ENCODE assay signal across 17 cellular contexts in the genomic region with DNA sequence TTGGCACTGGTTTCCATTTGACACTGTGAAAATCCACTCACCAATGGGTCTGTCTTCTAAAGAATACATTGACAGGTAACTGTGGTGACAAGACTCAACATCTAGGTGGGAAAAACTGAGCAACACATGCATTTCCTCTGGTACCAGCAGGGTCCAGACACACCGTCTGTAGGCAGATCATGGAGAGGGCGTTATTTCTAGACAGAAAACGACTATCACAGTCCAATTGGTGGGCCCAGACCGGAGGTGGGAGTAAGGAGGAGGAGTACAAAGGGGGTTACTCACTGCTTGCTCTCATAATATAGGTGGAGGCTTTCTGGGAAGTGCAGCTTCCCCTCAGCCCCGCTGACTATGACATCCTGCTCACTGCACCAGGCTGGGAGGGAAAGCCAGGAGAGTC. TPM values are rescaled to one million over a fixed set of nuclear protein-coding genes. Genes with fewer than 3 reads are reported as not detected.
DNase-seq lines count a peak whose midpoint lies in the region; ATAC-seq and TF ChIP-seq lines count a peak whose summit lies in the region.
"Had no signal": no experiment of that assay in that cellular context is flagged by ENCODE, and none has a peak within 500 bp of the region (broad histone marks: within the 10 kb centered on the region; RNA-seq: fewer than 3 reads in every experiment).

No MANE protein-coding gene starts in this region.

- H3K36me3 Mint-ChIP-seq in activated naive CD4-positive, alpha-beta T cell treated with anti-CD3 and anti-CD28 coated beads, Interleukin-2, amount 50 U/mL, for 72 hours, result no peaks in the 10 kb centered on the region
- H3K36me3 Mint-ChIP-seq in stimulated activated effector memory CD8-positive, alpha-beta T cell treated with anti-CD3 and anti-CD28 coated beads, Interleukin-12 subunit alpha, Interleukin-12 subunit beta, amount 100 ng/mL, for 72 hours, result no peaks in the 10 kb centered on the region
- H3K36me3 Mint-ChIP-seq in CD14-positive monocyte, result no peaks in the 10 kb centered on the region
- H3K36me3 Mint-ChIP-seq: CD8-positive, alpha-beta T cell had no signal

- H3K9me3 Mint-ChIP-seq in activated naive CD4-positive, alpha-beta T cell treated with anti-CD3 and anti-CD28 coated beads, Interleukin-2, amount 50 U/mL, for 72 hours, result no peaks in the 10 kb centered on the region
- no peaks in the 10 kb centered on the region for H3K9me3 Mint-ChIP-seq in stimulated activated effector memory CD8-positive, alpha-beta T cell treated with anti-CD3 and anti-CD28 coated beads, Interleukin-12 subunit alpha, Interleukin-12 subunit beta, amount 100 ng/mL, for 72 hours
- no peaks in the 10 kb centered on the region for H3K9me3 Mint-ChIP-seq in CD14-positive monocyte
- H3K9me3 Mint-ChIP-seq: CD8-positive, alpha-beta T cell; GM23338 had no signal

- H3K4me1 Mint-ChIP-seq in stimulated activated effector memory CD8-positive, alpha-beta T cell treated with anti-CD3 and anti-CD28 coated beads, Interleukin-12 subunit alpha, Interleukin-12 subunit beta, amount 100 ng/mL, for 72 hours, result no peaks in the 10 kb centered on the region
- H3K4me1 Mint-ChIP-seq in CD14-positive monocyte, result no peaks in the 10 kb centered on the region

- ATAC-seq in activated naive CD4-positive, alpha-beta T cell treated with anti-CD3 and anti-CD28 coated beads, Interleukin-2, amount 50 U/mL, for 72 hours, result peak; percentile 20 to 76
- peak; percentile 42 for ATAC-seq in stimulated activated effector memory CD8-positive, alpha-beta T cell treated with anti-CD3 and anti-CD28 coated beads, Interleukin-12 subunit alpha, Interleukin-12 subunit beta, amount 100 ng/mL, for 72 hours
- no peak for ATAC-seq in GM19324 (IDR thresholded peaks at IDR 0.05; ENCODE audit: low FRiP score, unreplicated experiment)
- ATAC-seq: CD8-positive, alpha-beta T cell; GM23338; HCT116 had no signal

- no peak overlapping the region for H3K27ac Mint-ChIP-seq in activated naive CD4-positive, alpha-beta T cell treated with anti-CD3 and anti-CD28 coated beads, Interleukin-2, amount 50 U/mL, for 72 hours
- H3K27ac Mint-ChIP-seq in stimulated activated effector memory CD8-positive, alpha-beta T cell treated with anti-CD3 and anti-CD28 coated beads, Interleukin-12 subunit alpha, Interleukin-12 subunit beta, amount 100 ng/mL, for 72 hours, result no peak overlapping the region
- H3K27ac Mint-ChIP-seq in CD14-positive monocyte, result no peak overlapping the region
- H3K27ac Mint-ChIP-seq: CD8-positive, alpha-beta T cell; GM23338 had no signal

- intact Hi-C loops in CD14-positive monocyte (cut with micrococcal nuclease), result loop anchor here in 1 of 2 donors (10.0 kb wide), 2 partner anchors 602 to 882 kb away; no protein-coding TSS in a partner anchor

- peaks cover 19 to 39% (median 23%) of the 10 kb centered on the region in 3 donors for H3K27me3 Mint-ChIP-seq in CD14-positive monocyte (ENCODE audit: low read depth in 3 of 3)

- TF ChIP-seq CTCF in CD14-positive monocyte (IDR thresholded peaks at IDR 0.05), result no peak

- DNase-seq in activated CD4-positive, alpha-beta T cell treated with anti-CD3 and anti-CD28 coated beads for 48 hours, result peak; percentile 46
- no peak for DNase-seq in activated CD4-positive, alpha-beta T cell treated with anti-CD3 and anti-CD28 coated beads, Interleukin-2, amount 50 U/mL, for 4 hours
- DNase-seq in activated naive CD4-positive, alpha-beta T cell treated with anti-CD3 and anti-CD28 coated beads, Interleukin-2, amount 50 U/mL, for 72 hours (ENCODE audit: low spot score in 2 of 2), result no peak
- no peak for DNase-seq in activated naive CD4-positive, alpha-beta T cell treated with anti-CD3 and anti-CD28 coated beads, Interleukin-2, amount 50 U/mL, for 16 hours
- peak; percentile 36 for DNase-seq in HT1080 (ENCODE audit: low read depth)
- DNase-seq in stimulated activated effector memory CD8-positive, alpha-beta T cell treated with anti-CD3 and anti-CD28 coated beads, Interleukin-12 subunit alpha, Interleukin-12 subunit beta, amount 100 ng/mL, for 72 hours (ENCODE audit: low spot score in 2 of 2), result no peak
- no peak for DNase-seq in CD14-positive monocyte (ENCODE audit: low spot score)
- DNase-seq: Calu3; CD8-positive, alpha-beta T cell; EL; NCI-H1105; NCI-H2081; Peyer's patch had no signal

- no peak overlapping the region for H3K4me3 Mint-ChIP-seq in stimulated activated effector memory CD8-positive, alpha-beta T cell treated with anti-CD3 and anti-CD28 coated beads, Interleukin-12 subunit alpha, Interleukin-12 subunit beta, amount 100 ng/mL, for 72 hours
- no peak overlapping the region for H3K4me3 Mint-ChIP-seq in CD14-positive monocyte
- H3K4me3 Mint-ChIP-seq: CD8-positive, alpha-beta T cell; GM23338 had no signal

RNA-seq across cellular contexts. Expression of gene OVCH2, which starts 9.9 kb away (rescaled TPM):
- not detected for total RNA-seq in activated naive CD4-positive, alpha-beta T cell treated with anti-CD3 and anti-CD28 coated beads, Interleukin-2, amount 50 U/mL, for 72 hours
- not detected in 2 replicates for total RNA-seq in HT1080 (2014; rRNA removed; shearing (Covaris generic))
- not detected in 2 replicates for polyA plus RNA-seq in HT1080 (2015; cell fraction: cytosol; rRNA removed)
- polyA plus RNA-seq in HT1080 (2015; cell fraction: nucleus; rRNA removed), result not detected in 2 replicates
- not detected for polyA plus RNA-seq in CD14-positive monocyte
- total RNA-seq: Calu3; CD8-positive, alpha-beta T cell; NCI-H460; Peyer's patch had no signal

RNA-seq across cellular contexts. Expression of gene CYB5R2, which starts 23.1 kb away (rescaled TPM):
- 10 to 100 TPM in 1 of 2 donors, under 1 TPM in 1; 0.77 to 26.9 TPM for total RNA-seq in activated naive CD4-positive, alpha-beta T cell treated with anti-CD3 and anti-CD28 coated beads, Interleukin-2, amount 50 U/mL, for 72 hours
- total RNA-seq in HT1080 (2014; rRNA removed; shearing (Covaris generic)), result 1.9 and 5.7 TPM in 2 replicates
- 1.7 and 2.8 TPM in 2 replicates for polyA plus RNA-seq in HT1080 (2015; cell fraction: cytosol; rRNA removed)
- 2.9 and 3.0 TPM in 2 replicates for polyA plus RNA-seq in HT1080 (2015; cell fraction: nucleus; rRNA removed)
- 1 to 10 TPM in 1 of 2 donors, under 1 TPM in 1; 0.52 to 3.7 TPM for polyA plus RNA-seq in CD14-positive monocyte
- total RNA-seq: CD8-positive, alpha-beta T cell had no signal

Comparison
In these comparisons a context has a peak if more than half of its experiments do, and no peak if none do; other contexts are left out.
1. DNase-seq: peak in activated CD4-positive, alpha-beta T cell treated with anti-CD3 and anti-CD28 coated beads for 48 hours (single experiment) and HT1080 (single experiment); none in activated CD4-positive, alpha-beta T cell treated with anti-CD3 and anti-CD28 coated beads, Interleukin-2, amount 50 U/mL, for 4 hours (0 of 2), activated naive CD4-positive, alpha-beta T cell treated with anti-CD3 and anti-CD28 coated beads, Interleukin-2, amount 50 U/mL, for 72 hours (0 of 2), activated naive CD4-positive, alpha-beta T cell treated with anti-CD3 and anti-CD28 coated beads, Interleukin-2, amount 50 U/mL, for 16 hours (single experiment), stimulated activated effector memory CD8-positive, alpha-beta T cell treated with anti-CD3 and anti-CD28 coated beads, Interleukin-12 subunit alpha, Interleukin-12 subunit beta, amount 100 ng/mL, for 72 hours (0 of 2) and CD14-positive monocyte (single experiment).